ENCODE assay signal across 6 cellular contexts in genomic region chr4:87458913-87459312, GRCh38.
"Had no signal": no experiment of that assay in that cellular context is flagged by ENCODE, and none has a peak within 500 bp of the region (broad histone marks: within the 10 kb centered on the region; RNA-seq: fewer than 3 reads in every experiment).

No MANE protein-coding gene starts in this region.

- H3K27ac ChIP-seq: HL-60 had no signal

- ATAC-seq: HepG2 had no signal

- DNase-seq: IMR-90, KBM-7, KG1 had no signal

- FAIRE-seq: HepG2, HTR-8/SVneo had no signal
